Comparison of ENCODE assay signal across 9 cellular contexts in the genomic region with DNA sequence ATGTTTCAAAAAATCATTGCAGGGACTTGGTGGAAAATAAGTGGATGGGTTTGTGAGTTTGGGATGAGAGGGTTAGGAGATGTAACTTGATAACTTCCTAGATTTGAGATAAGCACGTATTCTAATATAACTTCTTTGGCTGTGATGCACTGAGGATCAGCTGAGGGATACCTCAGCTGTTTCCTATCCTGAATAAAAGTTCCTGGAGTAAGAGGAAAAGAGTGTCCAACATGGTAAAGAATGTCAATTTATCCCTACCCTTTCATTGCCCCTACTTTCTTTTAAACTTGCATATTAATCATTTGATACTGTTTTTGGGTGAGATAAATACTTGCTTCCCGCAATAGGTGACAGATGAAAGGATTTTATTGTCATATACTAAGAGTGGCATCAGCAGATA. TPM values are rescaled to one million over a fixed set of nuclear protein-coding genes. Genes with fewer than 3 reads are reported as not detected.
DNase-seq lines count a peak whose midpoint lies in the region; ATAC-seq and TF ChIP-seq lines count a peak whose summit lies in the region.
"Had no signal": no experiment of that assay in that cellular context is flagged by ENCODE, and none has a peak within 500 bp of the region (broad histone marks: within the 10 kb centered on the region; RNA-seq: fewer than 3 reads in every experiment).

No MANE protein-coding gene starts in this region.

- H3K4me3 ChIP-seq in DND-41 (ENCODE audit: low read depth in 1 of 2, low read length in 2 of 2) (peak overlapping the region; percentile 73 to 85; a peak in 3 of 4 replicates), Panc1 (ENCODE audit: low read depth in 2 of 2, low read length in 2 of 2) (peak overlapping the region; percentile 79 to 97), epithelial cell of proximal tubule (ENCODE audit: low read depth, low read length) (peak overlapping the region; percentile 88)

- no peaks in the 10 kb centered on the region for H3K9me3 ChIP-seq in DND-41 (ENCODE audit: insufficient read depth, low read length, severe bottlenecking)
- no peaks in the 10 kb centered on the region for H3K9me3 ChIP-seq in Panc1 (ENCODE audit: control insufficient read depth, insufficient read depth, low read depth, low read length)

- CTCF ChIA-PET in Panc1 (lab: Charles Lee): interaction anchor here (0.6 kb wide), 1 partner anchor 188 kb away, joined by 5 read pairs; no protein-coding TSS in a partner anchor

- H2AFZ ChIP-seq in DND-41 (ENCODE audit: low read depth, low read length): peak overlapping the region; percentile 99

- DNase-seq in DND-41 (no peak), Panc1 (ENCODE audit: low read depth, low spot score) (no peak), epithelial cell of proximal tubule (ENCODE audit: low read depth) (no peak), progenitor cell of endocrine pancreas (ENCODE audit: low spot score, unreplicated experiment) (no peak), DMS53 (lab: John Stamatoyannopoulos, UW) (no peak), cortex of kidney (lab: John Stamatoyannopoulos, UW) (no peak), mesenteric fat pad (ENCODE audit: low spot score) (no peak), H4 (ENCODE audit: low spot score) (no peak)
- DNase-seq: NCI-H526 treated with DMSO at 0.1 percent for 48 hours had no signal

- TF ChIP-seq CTCF in DND-41 (IDR thresholded peaks at IDR 0.05; ENCODE audit: borderline replicate concordance, extremely low read depth, low read length, poor library complexity, severe bottlenecking): no peak
- no peak for TF ChIP-seq CTCF in Panc1 (IDR thresholded peaks at IDR 0.05)
- TF ChIP-seq CTCF in epithelial cell of proximal tubule (conservative IDR thresholded peaks at IDR 0.05; ENCODE audit: low read depth, low read length): no peak
- no peak for TF ChIP-seq CTCF in progenitor cell of endocrine pancreas (IDR thresholded peaks at IDR 0.05; ENCODE audit: unreplicated experiment)

- H3K27me3 ChIP-seq in DND-41 (ENCODE audit: insufficient read depth, low read length, poor library complexity): peaks cover 11% of the 10 kb centered on the region
- no peaks in the 10 kb centered on the region for H3K27me3 ChIP-seq in Panc1 (ENCODE audit: control insufficient read depth, insufficient read depth, low read length)

- H3K9ac ChIP-seq in DND-41 (ENCODE audit: low read depth, low read length): peak overlapping the region; percentile 86

- ATAC-seq in DND-41 (ENCODE audit: insufficient read depth, low read depth): no peak
- no peak for ATAC-seq in Panc1

- no peaks in the 10 kb centered on the region for H3K27me3 Mint-ChIP-seq in progenitor cell of endocrine pancreas

- peak overlapping the region; percentile 91 for H3K4me2 ChIP-seq in DND-41 (ENCODE audit: insufficient read depth, low read length)

- H3K27ac ChIP-seq in DND-41 (ENCODE audit: low read length) (peak overlapping the region; percentile 91; the same call in 1 of the 2 replicates), Panc1 (ENCODE audit: low read length) (peak overlapping the region; percentile 95)

- peaks cover 35% of the 10 kb centered on the region for H3K79me2 ChIP-seq in DND-41 (ENCODE audit: insufficient read depth, low read length)

- H3K27ac Mint-ChIP-seq in progenitor cell of endocrine pancreas: peak overlapping the region; percentile 100

- H4K20me1 ChIP-seq in DND-41 (ENCODE audit: insufficient read depth, low read length): peaks cover 13% of the 10 kb centered on the region; the same call in 1 of the 2 replicates

- H3K36me3 ChIP-seq in DND-41 (ENCODE audit: insufficient read depth, low read length) (no peaks in the 10 kb centered on the region; the same call in 1 of the 2 replicates), Panc1 (ENCODE audit: control insufficient read depth, insufficient read depth, low read length) (no peaks in the 10 kb centered on the region; the same call in 1 of the 2 replicates)

- in situ Hi-C loops in Panc1 (cut with HindIII; ENCODE audit: low pct_unique_long_range_greater_than_20kb, low sequenced_read_pairs): no loop called here

- H3K4me3 Mint-ChIP-seq in progenitor cell of endocrine pancreas (ENCODE audit: low read depth): peak overlapping the region; percentile 98

- H3K4me1 Mint-ChIP-seq in progenitor cell of endocrine pancreas (ENCODE audit: low read depth): peaks cover 24% of the 10 kb centered on the region

- no TSS peak for BruUV-seq in Panc1 (replicated peaks; lab: Mats Ljungman, UMichigan)

- H3K4me1 ChIP-seq in DND-41 (ENCODE audit: insufficient read depth, low read length) (peaks cover 37% of the 10 kb centered on the region), Panc1 (ENCODE audit: control insufficient read depth, insufficient read depth, low read length) (peaks cover 26% of the 10 kb centered on the region)

- H3K9me3 Mint-ChIP-seq in progenitor cell of endocrine pancreas (ENCODE audit: low read depth): no peaks in the 10 kb centered on the region

- no peaks in the 10 kb centered on the region for H3K36me3 Mint-ChIP-seq in progenitor cell of endocrine pancreas (ENCODE audit: insufficient read depth)

- intact Hi-C loops in Panc1 (cut with micrococcal nuclease; ENCODE audit: unreplicated experiment): loop anchor here (5.0 kb wide), 1 partner anchor 84 kb away; no protein-coding TSS in a partner anchor

- POLR2A ChIA-PET in Panc1 (lab: Charles Lee): no interaction called here

RNA-seq across cellular contexts. Expression of gene SUCO, which starts 1.5 kb away (rescaled TPM):
- total RNA-seq in Panc1 (2021; ENCODE audit: unreplicated experiment): 31.3 TPM
- polyA plus RNA-seq in Panc1 (2012; ENCODE audit: insufficient read length): 9.9 TPM
- 27.9 and 30.2 TPM in 2 replicates for total RNA-seq in epithelial cell of proximal tubule
- total RNA-seq in progenitor cell of endocrine pancreas: 57.1 and 58.0 TPM in 2 replicates
- total RNA-seq in mesenteric fat pad: 22.1 TPM
- 11.5 and 14.7 TPM in 2 replicates for total RNA-seq in H4 (2014; rRNA removed; shearing (Covaris generic))
